In the genomic region with DNA sequence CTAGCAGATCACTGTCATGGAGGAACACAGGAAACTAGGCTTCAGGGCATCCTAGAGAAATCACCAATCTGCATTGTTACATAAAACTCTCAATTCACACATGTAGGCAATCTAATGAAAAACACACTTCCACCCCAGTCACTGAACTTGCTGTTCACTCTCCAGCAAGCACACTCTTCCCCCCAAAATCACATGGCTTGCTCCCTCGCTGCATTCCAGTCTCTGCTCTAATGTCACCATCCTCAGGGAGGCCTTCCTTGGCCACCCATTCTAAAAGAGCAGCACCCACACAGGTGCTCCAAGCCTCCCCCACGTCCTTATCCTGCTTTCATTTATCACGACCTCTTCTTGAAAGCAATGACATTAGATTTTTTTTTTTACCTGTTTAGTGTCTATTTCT, we compare ENCODE assay signal across 16 cellular contexts. TPM values are rescaled to one million over a fixed set of nuclear protein-coding genes. Genes with fewer than 3 reads are reported as not detected.
DNase-seq lines count a peak whose midpoint lies in the region; ATAC-seq and TF ChIP-seq lines count a peak whose summit lies in the region.
"Had no signal": no experiment of that assay in that cellular context is flagged by ENCODE, and none has a peak within 500 bp of the region (broad histone marks: within the 10 kb centered on the region; RNA-seq: fewer than 3 reads in every experiment).

No MANE protein-coding gene starts in this region.

- no peak overlapping the region for H3K4me3 ChIP-seq in CD4-positive, CD25-positive, alpha-beta regulatory T cell (ENCODE audit: low read depth, low read length)
- H3K4me3 ChIP-seq: BLaER1 treated with 17β-estradiol and CSF1 and Interleukin-3, amounts not matched to agents 10 nM and 100 nM had no signal

- H2BK5ac ChIP-seq in H9 (ENCODE audit: insufficient read length, low read length), result no peak overlapping the region

- H3K36me3 ChIP-seq in CD4-positive, CD25-positive, alpha-beta regulatory T cell (ENCODE audit: control insufficient read depth, insufficient read depth, low read length), result peaks cover 29% of the 10 kb centered on the region

- no peaks in the 10 kb centered on the region for H3K27me3 ChIP-seq in CD4-positive, CD25-positive, alpha-beta regulatory T cell (ENCODE audit: control insufficient read depth, insufficient read depth, low read length)
- no peaks in the 10 kb centered on the region for H3K27me3 ChIP-seq in H9 (ENCODE audit: insufficient read depth, low read length)
- H3K27me3 ChIP-seq: BLaER1 treated with 17β-estradiol and CSF1 and Interleukin-3, amounts not matched to agents 10 nM and 100 nM had no signal

- H3K9me3 Mint-ChIP-seq in activated T-cell treated with anti-CD3 and anti-CD28 coated beads, Interleukin-2, amount 50 U/mL, for 24 hours, result no peaks in the 10 kb centered on the region
- no peaks in the 10 kb centered on the region for H3K9me3 Mint-ChIP-seq in CD4-positive, CD25-positive, alpha-beta regulatory T cell
- H3K9me3 Mint-ChIP-seq in H9 (no peaks in the 10 kb centered on the region), nephron progenitor cell (no peaks in the 10 kb centered on the region)
- H3K9me3 Mint-ChIP-seq: CD4-positive, alpha-beta T cell; HFFc6 had no signal

- no peak overlapping the region for H2BK20ac ChIP-seq in H9 (ENCODE audit: low read depth, low read length, poor library complexity, severe bottlenecking)

- H4K5ac ChIP-seq in H9 (ENCODE audit: insufficient read length, low read depth, low read length), result no peak overlapping the region

- H3K4me3 Mint-ChIP-seq in activated T-cell treated with anti-CD3 and anti-CD28 coated beads, Interleukin-2, amount 50 U/mL, for 24 hours, result no peak overlapping the region
- H3K4me3 Mint-ChIP-seq in CD4-positive, CD25-positive, alpha-beta regulatory T cell, result no peak overlapping the region
- H3K4me3 Mint-ChIP-seq in H9 (no peak overlapping the region), nephron progenitor cell (no peak overlapping the region)
- H3K4me3 Mint-ChIP-seq: CD4-positive, alpha-beta T cell; HFFc6 had no signal

- H3K4me1 ChIP-seq in CD4-positive, CD25-positive, alpha-beta regulatory T cell (ENCODE audit: control insufficient read depth, insufficient read depth, low read length, poor library complexity, severe bottlenecking), result no peaks in the 10 kb centered on the region
- H3K4me1 ChIP-seq in H9 (ENCODE audit: insufficient read depth, low read length), result no peaks in the 10 kb centered on the region
- H3K4me1 ChIP-seq: BLaER1 treated with 17β-estradiol and CSF1 and Interleukin-3, amounts not matched to agents 10 nM and 100 nM had no signal

- no peak overlapping the region for H3T11ph ChIP-seq in H9 (ENCODE audit: low read length)

- H4K91ac ChIP-seq in H9 (ENCODE audit: insufficient read length, low read depth, low read length), result no peak overlapping the region

- H2BK120ac ChIP-seq in H9 (ENCODE audit: low read depth, low read length, poor library complexity, severe bottlenecking), result no peak overlapping the region

- H3K4me1 Mint-ChIP-seq in activated T-cell treated with anti-CD3 and anti-CD28 coated beads, Interleukin-2, amount 50 U/mL, for 24 hours (ENCODE audit: low read depth), result peaks cover 16% of the 10 kb centered on the region
- H3K4me1 Mint-ChIP-seq in CD4-positive, CD25-positive, alpha-beta regulatory T cell, result peaks cover 15 to 33% (median 24%) of the 10 kb centered on the region in 4 donors
- H3K4me1 Mint-ChIP-seq in H9 (peaks cover 0 to 5% of the 10 kb centered on the region in 2 experiments; a peak in 1 of 4 replicates), nephron progenitor cell (peaks cover 12% of the 10 kb centered on the region)

- H4K8ac ChIP-seq in H9 (replicated peaks; ENCODE audit: insufficient read length, low read depth, low read length), result no peak overlapping the region

- H3K4ac ChIP-seq in H9 (ENCODE audit: low read depth, low read length), result no peak overlapping the region

- H3K9ac ChIP-seq in H9 (ENCODE audit: extremely low read depth, insufficient read length, low read length), result no peak overlapping the region
- H3K9ac ChIP-seq: BLaER1 treated with 17β-estradiol and CSF1 and Interleukin-3, amounts not matched to agents 10 nM and 100 nM had no signal

- peaks cover 47% of the 10 kb centered on the region for H3K36me3 Mint-ChIP-seq in activated T-cell treated with anti-CD3 and anti-CD28 coated beads, Interleukin-2, amount 50 U/mL, for 24 hours (ENCODE audit: low read depth)
- peaks cover 20% of the 10 kb centered on the region for H3K36me3 Mint-ChIP-seq in CD4-positive, CD25-positive, alpha-beta regulatory T cell
- H3K36me3 Mint-ChIP-seq in H9 (ENCODE audit: insufficient read depth in 1 of 3, low read depth in 3 of 3) (peaks cover 8 to 26% (median 20%) of the 10 kb centered on the region in 3 experiments; a peak in 6 of 7 replicates), nephron progenitor cell (ENCODE audit: low read depth) (peaks cover 67% of the 10 kb centered on the region)

- DNase-seq in activated T-cell treated with anti-CD3 and anti-CD28 coated beads, Interleukin-2, amount 50 U/mL, for 24 hours, result no peak
- no peak for DNase-seq in activated T-cell treated with anti-CD3 and anti-CD28 coated beads, Interleukin-2, amount 50 U/mL, for 1 hour
- no peak for DNase-seq in CD4-positive, CD25-positive, alpha-beta regulatory T cell
- DNase-seq in H9 (no peak), nephron progenitor cell (no peak), hypothalamus (lab: John Stamatoyannopoulos, UW) (no peak), NCI-H446 treated with DMSO at 0.1 percent for 48 hours (lab: John Stamatoyannopoulos, UW) (no peak)
- DNase-seq: ACHN; CD4-positive, alpha-beta T cell; DND-41; GF-D8; GOT3; HCEC 1CT; HFFc6 had no signal

- no CpG with 5 or more reads among the region's 3 CpGs for WGBS in H9 (ENCODE audit: extremely low coverage, insufficient read length, low lambda C conversion rate)

- H3K27me3 Mint-ChIP-seq in activated T-cell treated with anti-CD3 and anti-CD28 coated beads, Interleukin-2, amount 50 U/mL, for 24 hours, result no peaks in the 10 kb centered on the region
- H3K27me3 Mint-ChIP-seq in CD4-positive, CD25-positive, alpha-beta regulatory T cell, result no peaks in the 10 kb centered on the region
- no peaks in the 10 kb centered on the region for H3K27me3 Mint-ChIP-seq in H9 (ENCODE audit: low read depth)
- H3K27me3 Mint-ChIP-seq in nephron progenitor cell (ENCODE audit: low read depth, poor library complexity), result no peaks in the 10 kb centered on the region
- H3K27me3 Mint-ChIP-seq: CD4-positive, alpha-beta T cell had no signal

- no peak overlapping the region for H2BK15ac ChIP-seq in H9 (ENCODE audit: low read depth, low read length)

- H3K4me2 ChIP-seq in H9 (ENCODE audit: insufficient read depth, insufficient read length, low read length), result no peak overlapping the region
- H3K4me2 ChIP-seq: BLaER1 treated with 17β-estradiol and CSF1 and Interleukin-3, amounts not matched to agents 10 nM and 100 nM had no signal

- H2BK12ac ChIP-seq in H9 (ENCODE audit: insufficient read length, low read depth, low read length), result no peak overlapping the region

- TF ChIP-seq CTCF in H9 (conservative IDR thresholded peaks at IDR 0.05), result no peak
- no peak for TF ChIP-seq CTCF in nephron progenitor cell (IDR thresholded peaks at IDR 0.05)

- peak overlapping the region; percentile 3 for H3K27ac Mint-ChIP-seq in activated T-cell treated with anti-CD3 and anti-CD28 coated beads, Interleukin-2, amount 50 U/mL, for 24 hours
- peak overlapping the region in 2 of 3 donors; percentile 7 to 65 for H3K27ac Mint-ChIP-seq in CD4-positive, CD25-positive, alpha-beta regulatory T cell
- H3K27ac Mint-ChIP-seq in H9 (peak overlapping the region in 2 of 3 experiments; percentile 48 to 59; a peak in 3 of 7 replicates), nephron progenitor cell (peak overlapping the region; percentile 23)
- H3K27ac Mint-ChIP-seq: CD4-positive, alpha-beta T cell; HFFc6 had no signal

- no peak overlapping the region for H2AFZ ChIP-seq in H9 (ENCODE audit: low read length)

- no peaks in the 10 kb centered on the region for H3K23me2 ChIP-seq in H9 (ENCODE audit: insufficient read length, low read depth, low read length, poor library complexity, severe bottlenecking)

- H2AK5ac ChIP-seq in H9 (ENCODE audit: insufficient read length, low read length), result no peak overlapping the region

- H3K79me2 ChIP-seq in H9 (ENCODE audit: insufficient read depth, low read length), result peaks cover 4% of the 10 kb centered on the region; the same call in 1 of the 2 replicates

- H3K23ac ChIP-seq in H9 (ENCODE audit: insufficient read length, low read depth, low read length), result no peak overlapping the region

- no peak for ATAC-seq in CD4-positive, CD25-positive, alpha-beta regulatory T cell (ENCODE audit: low read depth in 2 of 2)
- ATAC-seq: HepG2 had no signal

- H3K9me3 ChIP-seq in CD4-positive, CD25-positive, alpha-beta regulatory T cell (ENCODE audit: control insufficient read depth in 2 of 2, low read length in 2 of 2), result no peaks in the 10 kb centered on the region
- H3K9me3 ChIP-seq in H9 (ENCODE audit: control insufficient read depth, low read depth, low read length), result no peaks in the 10 kb centered on the region

- no peak overlapping the region for H3K14ac ChIP-seq in H9 (ENCODE audit: insufficient read depth, low read length)

- no peaks in the 10 kb centered on the region for H4K20me1 ChIP-seq in H9 (ENCODE audit: control insufficient read depth, insufficient read depth, insufficient read length)

- H3K79me1 ChIP-seq in H9 (ENCODE audit: insufficient read depth, low read depth, low read length, poor library complexity, severe bottlenecking), result peaks cover 4% of the 10 kb centered on the region

- H3K18ac ChIP-seq in H9 (ENCODE audit: insufficient read length, low read depth, low read length), result no peak overlapping the region

- H3K56ac ChIP-seq in H9 (ENCODE audit: insufficient read length, low read depth, low read length), result no peak overlapping the region

- no peak overlapping the region for H3K27ac ChIP-seq in CD4-positive, CD25-positive, alpha-beta regulatory T cell (ENCODE audit: insufficient read depth, low read length, poor library complexity, severe bottlenecking)
- no peak overlapping the region for H3K27ac ChIP-seq in H9 (ENCODE audit: insufficient read length, low read depth, low read length)
- H3K27ac ChIP-seq: BLaER1 treated with 17β-estradiol and CSF1 and Interleukin-3, amounts not matched to agents 10 nM and 100 nM had no signal

RNA-seq across cellular contexts. Expression of a gene that starts 19.6 kb away (rescaled TPM):
- 39.5 TPM for total RNA-seq in CD4-positive, CD25-positive, alpha-beta regulatory T cell
- 10 to 100 TPM; 23.6 to 32.6 (median 25.9) TPM for polyA plus RNA-seq in CD4-positive, CD25-positive, alpha-beta regulatory T cell
- total RNA-seq in H9 (2021), result 43.3 and 43.5 TPM in 2 replicates

RNA-seq across cellular contexts. Expression of a gene that starts 56.1 kb away (rescaled TPM):
- 121 TPM for total RNA-seq in CD4-positive, CD25-positive, alpha-beta regulatory T cell
- polyA plus RNA-seq in CD4-positive, CD25-positive, alpha-beta regulatory T cell, result 10 to 100 TPM; 24.6 to 42.0 (median 28.8) TPM
- total RNA-seq in H9 (2021), result 19.7 and 20.0 TPM in 2 replicates

Comparison
In these comparisons a context has a peak if more than half of its experiments do, and no peak if none do; other contexts are left out.
1. H3K27ac Mint-ChIP-seq: peak in every context shown above with its lines; median percentile 54 in H9; 36 in CD4-positive, CD25-positive, alpha-beta regulatory T cell; 23 in nephron progenitor cell; 3 in activated T-cell treated with anti-CD3 and anti-CD28 coated beads, Interleukin-2, amount 50 U/mL, for 24 hours.